ENCODE assay signal across 1 cellular context in genomic region chr11:35943294-35943693, GRCh38.
TF ChIP-seq lines count a peak whose summit lies in the region.

No MANE protein-coding gene starts in this region.

TF ChIP-seq in A549, 52 proteins besides CTCF, POLR2A, EP300 and RAD21 (continued from another document):
- no peak for TF ChIP-seq E2F6 (IDR thresholded peaks at IDR 0.05; ENCODE audit: borderline replicate concordance, low read depth)
- TF ChIP-seq USF2 (IDR thresholded peaks at IDR 0.05) = no peak
- TF ChIP-seq EHMT2 (IDR thresholded peaks at IDR 0.05; ENCODE audit: low read depth) = no peak
- no peak for TF ChIP-seq HOXA7 (CRISPR knock-in tag; IDR thresholded peaks at IDR 0.05)
- no peak for TF ChIP-seq CBX8 (IDR thresholded peaks at IDR 0.05)
- TF ChIP-seq MAFK (IDR thresholded peaks at IDR 0.05; ENCODE audit: partially characterized antibody) = no peak
- TF ChIP-seq HOXB13 (CRISPR knock-in tag; IDR thresholded peaks at IDR 0.05; ENCODE audit: low read depth) = no peak
TF ChIP-seq in A549: peak in this region for 0.
